23 cellular contexts compared by ENCODE assay signal in genomic region chr13:51727634-51728274, GRCh38.
DNase-seq lines count a peak whose midpoint lies in the region; ATAC-seq, FAIRE-seq and TF ChIP-seq lines count a peak whose summit lies in the region.
"Had no signal": no experiment of that assay in that cellular context is flagged by ENCODE, and none has a peak within 500 bp of the region (broad histone marks: within the 10 kb centered on the region; RNA-seq: fewer than 3 reads in every experiment).

No MANE protein-coding gene starts in this region.

- DNase-seq in A549 (ENCODE audit: low read depth in 1 of 2, low spot score in 1 of 2) (no peak), hippocampal formation (lab: John Stamatoyannopoulos, UW) (peak; percentile 48 to 59), putamen (ENCODE audit: low spot score) (peak; percentile 71)
- DNase-seq in effector CD8-positive, alpha-beta T cell (lab: John Stamatoyannopoulos, UW), result no peak
- DNase-seq: activated CD4-positive, CD25-positive, alpha-beta regulatory T cell; activated CD8-positive, alpha-beta T cell treated with anti-CD3 and anti-CD28 coated beads for 36 hours; activated naive CD4-positive, alpha-beta T cell treated with anti-CD3 and anti-CD28 coated beads, Interleukin-2, amount 10 ng/mL, durations not matched to agents 7 days and 5 days; activated T-cell treated with anti-CD3 and anti-CD28 coated beads, Interleukin-2, amount 50 U/mL, for 24 hours; GDM1; H9; left colon; NCI-H1694 treated with DMSO at 0.1 percent for 48 hours; NCI-H2227 treated with DMSO at 0.1 percent for 48 hours; PC-3 had no signal

- ATAC-seq in A549, result no peak
- no peak for ATAC-seq in GM21825 (IDR thresholded peaks at IDR 0.05; ENCODE audit: unreplicated experiment)
- ATAC-seq in HG02938 (IDR thresholded peaks at IDR 0.05; ENCODE audit: unreplicated experiment), result no peak
- ATAC-seq in GM19328 (IDR thresholded peaks at IDR 0.05; ENCODE audit: unreplicated experiment), result no peak
- ATAC-seq: activated CD8-positive, alpha-beta T cell treated with anti-CD3 and anti-CD28 coated beads for 36 hours; left colon; PC-3 had no signal

- no peak for TF ChIP-seq CTCF in A549 (IDR thresholded peaks at IDR 0.05)
- no peak for TF ChIP-seq CTCF in VCaP (conservative IDR thresholded peaks at IDR 0.05)

- no peaks in the 10 kb centered on the region for H3K9me3 ChIP-seq in A549
- H3K9me3 ChIP-seq: tibial nerve had no signal

- peaks cover 56% of the 10 kb centered on the region for H3K4me1 ChIP-seq in A549
- H3K4me1 ChIP-seq: neural progenitor cell had no signal

- H3K27ac ChIP-seq in A549 (peak overlapping the region; percentile 43 to 83; a peak in 4 of 6 replicates), VCaP (peak overlapping the region; percentile 55)
- H3K27ac ChIP-seq: C4-2B, neural progenitor cell had no signal

- 64% methylated on average over 8 of the region's 8 CpGs for WGBS in A549 (ENCODE audit: missing lambda C conversion rate)

- peak overlapping the region; percentile 72 for H3K4me2 ChIP-seq in A549
- H3K4me2 ChIP-seq: neural progenitor cell had no signal

- no peak overlapping the region for H3K4me3 ChIP-seq in A549
- H3K4me3 ChIP-seq: GM12878, neural progenitor cell, tibial nerve had no signal

- TF ChIP-seq EP300 in A549 (IDR thresholded peaks at IDR 0.05), result no peak

- POLR2A ChIA-PET in A549 (lab: Yijun Ruan, JAX), result no interaction called here

- CTCF ChIA-PET in A549 (lab: Yijun Ruan, JAX), result no interaction called here

- FAIRE-seq in A549 (lab: Jason Lieb, UNC), result no peak
- FAIRE-seq: A204.1, GM12878 had no signal

- TF ChIP-seq RAD21 in A549 (conservative IDR thresholded peaks at IDR 0.05 in 1 of 2, IDR thresholded peaks at IDR 0.05 in 1 of 2), result no peak

- no peak for TF ChIP-seq POLR2A in A549 (IDR thresholded peaks at IDR 0.05; ENCODE audit: low read length)

TF ChIP-seq in A549, 52 proteins besides CTCF, POLR2A, EP300 and RAD21:
- TF ChIP-seq ZNF302 (CRISPR knock-in tag; IDR thresholded peaks at IDR 0.05) (no peak), CBX8 (IDR thresholded peaks at IDR 0.05) (no peak), BHLHE40 (IDR thresholded peaks at IDR 0.05; ENCODE audit: low read depth, low read length) (no peak), ELK1 (IDR thresholded peaks at IDR 0.05; ENCODE audit: low read depth, low read length) (no peak), PHF8 (IDR thresholded peaks at IDR 0.05; ENCODE audit: borderline replicate concordance, low read depth) (no peak), NFE2L2 (conservative IDR thresholded peaks at IDR 0.05; ENCODE audit: low read length) (no peak), CBX2 (IDR thresholded peaks at IDR 0.05; ENCODE audit: borderline replicate concordance, low read depth) (no peak), ZSCAN20 (CRISPR knock-in tag; IDR thresholded peaks at IDR 0.05) (no peak), ZC3H11A (IDR thresholded peaks at IDR 0.05) (no peak), SMC3 (IDR thresholded peaks at IDR 0.05) (no peak), JUN (IDR thresholded peaks at IDR 0.05) (no peak), MAX (IDR thresholded peaks at IDR 0.05) (no peak), SREBF2 (IDR thresholded peaks at IDR 0.05) (no peak)

Comparison
In these comparisons a context has a peak if more than half of its experiments do, and no peak if none do; other contexts are left out.
1. DNase-seq: peak in hippocampal formation (2 of 2) and putamen (single experiment); none in A549 (0 of 2) and effector CD8-positive, alpha-beta T cell (single experiment).